In the genomic region with DNA sequence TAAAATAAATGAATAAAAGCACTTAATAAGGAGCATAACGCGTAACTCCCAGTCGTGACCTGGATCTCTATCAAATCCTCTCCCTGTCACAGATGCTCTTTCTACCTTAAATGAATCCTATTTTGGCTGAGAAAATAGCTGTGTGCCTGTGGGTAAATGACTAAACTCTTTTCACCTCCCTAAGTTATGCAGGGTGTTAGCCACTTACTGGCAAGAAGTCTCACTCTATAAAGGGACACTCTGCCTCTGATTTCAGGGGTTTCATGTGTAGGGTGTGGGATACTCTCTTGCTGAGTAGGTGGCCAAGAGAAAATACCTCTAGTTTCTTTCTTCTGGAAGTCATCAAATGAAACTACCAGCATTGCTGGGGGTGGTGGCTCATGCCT, we compare ENCODE assay signal across 3 cellular contexts.
TF ChIP-seq lines count a peak whose summit lies in the region.

No MANE protein-coding gene starts in this region.

TF ChIP-seq in liver, 16 proteins besides CTCF, POLR2A, EP300 and RAD21:
- TF ChIP-seq FOXA2 (IDR thresholded peaks at IDR 0.05) = no peak
- no peak for TF ChIP-seq HNF4A (conservative IDR thresholded peaks at IDR 0.05)
- TF ChIP-seq, protein P1, sequence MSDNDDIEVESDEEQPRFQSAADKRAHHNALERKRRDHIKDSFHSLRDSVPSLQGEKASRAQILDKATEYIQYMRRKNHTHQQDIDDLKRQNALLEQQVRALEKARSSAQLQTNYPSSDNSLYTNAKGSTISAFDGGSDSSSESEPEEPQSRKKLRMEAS (IDR thresholded peaks at IDR 0.05) = no peak
- no peak for TF ChIP-seq HNF4G (IDR thresholded peaks at IDR 0.05)
- TF ChIP-seq, protein P2, sequence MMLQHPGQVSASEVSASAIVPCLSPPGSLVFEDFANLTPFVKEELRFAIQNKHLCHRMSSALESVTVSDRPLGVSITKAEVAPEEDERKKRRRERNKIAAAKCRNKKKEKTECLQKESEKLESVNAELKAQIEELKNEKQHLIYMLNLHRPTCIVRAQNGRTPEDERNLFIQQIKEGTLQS (IDR thresholded peaks at IDR 0.05) = no peak
- no peak for TF ChIP-seq TAF1 (conservative IDR thresholded peaks at IDR 0.05)
- no peak for TF ChIP-seq RXRA (IDR thresholded peaks at IDR 0.05)
TF ChIP-seq in liver: peak in this region for 0.

TF ChIP-seq in HepG2, 621 proteins besides CTCF, POLR2A, EP300 and RAD21:
- TF ChIP-seq PCBP2 (optimal IDR thresholded peaks at IDR 0.05; ENCODE audit: low read depth, low read length, poor library complexity, severe bottlenecking) = no peak
- no peak for TF ChIP-seq TSC22D2 (CRISPR knock-in tag; IDR thresholded peaks at IDR 0.05; ENCODE audit: borderline replicate concordance)
- TF ChIP-seq MIXL1 (CRISPR knock-in tag; IDR thresholded peaks at IDR 0.05) = no peak
- TF ChIP-seq, protein P3, sequence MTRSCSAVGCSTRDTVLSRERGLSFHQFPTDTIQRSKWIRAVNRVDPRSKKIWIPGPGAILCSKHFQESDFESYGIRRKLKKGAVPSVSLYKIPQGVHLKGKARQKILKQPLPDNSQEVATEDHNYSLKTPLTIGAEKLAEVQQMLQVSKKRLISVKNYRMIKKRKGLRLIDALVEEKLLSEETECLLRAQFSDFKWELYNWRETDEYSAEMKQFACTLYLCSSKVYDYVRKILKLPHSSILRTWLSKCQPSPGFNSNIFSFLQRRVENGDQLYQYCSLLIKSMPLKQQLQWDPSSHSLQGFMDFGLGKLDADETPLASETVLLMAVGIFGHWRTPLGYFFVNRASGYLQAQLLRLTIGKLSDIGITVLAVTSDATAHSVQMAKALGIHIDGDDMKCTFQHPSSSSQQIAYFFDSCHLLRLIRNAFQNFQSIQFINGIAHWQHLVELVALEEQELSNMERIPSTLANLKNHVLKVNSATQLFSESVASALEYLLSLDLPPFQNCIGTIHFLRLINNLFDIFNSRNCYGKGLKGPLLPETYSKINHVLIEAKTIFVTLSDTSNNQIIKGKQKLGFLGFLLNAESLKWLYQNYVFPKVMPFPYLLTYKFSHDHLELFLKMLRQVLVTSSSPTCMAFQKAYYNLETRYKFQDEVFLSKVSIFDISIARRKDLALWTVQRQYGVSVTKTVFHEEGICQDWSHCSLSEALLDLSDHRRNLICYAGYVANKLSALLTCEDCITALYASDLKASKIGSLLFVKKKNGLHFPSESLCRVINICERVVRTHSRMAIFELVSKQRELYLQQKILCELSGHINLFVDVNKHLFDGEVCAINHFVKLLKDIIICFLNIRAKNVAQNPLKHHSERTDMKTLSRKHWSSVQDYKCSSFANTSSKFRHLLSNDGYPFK (CRISPR knock-in tag; IDR thresholded peaks at IDR 0.05; ENCODE audit: borderline replicate concordance) = no peak
- no peak for TF ChIP-seq FOXO1 (CRISPR knock-in tag; IDR thresholded peaks at IDR 0.05)
- TF ChIP-seq, protein P2 (CRISPR knock-in tag; IDR thresholded peaks at IDR 0.05) = no peak
- no peak for TF ChIP-seq ZNF180 (CRISPR knock-in tag; IDR thresholded peaks at IDR 0.05; ENCODE audit: borderline replicate concordance, low read depth)
- no peak for TF ChIP-seq JUN (CRISPR knock-in tag; IDR thresholded peaks at IDR 0.05)
- TF ChIP-seq RNF2 (conservative IDR thresholded peaks at IDR 0.05; ENCODE audit: low read depth) = no peak
- TF ChIP-seq ZNF530 (CRISPR knock-in tag; IDR thresholded peaks at IDR 0.05; ENCODE audit: low read depth) = no peak
- TF ChIP-seq ZFP41 (CRISPR knock-in tag; IDR thresholded peaks at IDR 0.05; ENCODE audit: borderline replicate concordance) = no peak
- TF ChIP-seq NR2F2 (IDR thresholded peaks at IDR 0.05; ENCODE audit: borderline replicate concordance, low read depth) = no peak
- no peak for TF ChIP-seq ZNF17 (CRISPR knock-in tag; IDR thresholded peaks at IDR 0.05)
- no peak for TF ChIP-seq PRMT3 (CRISPR knock-in tag; IDR thresholded peaks at IDR 0.05; ENCODE audit: borderline replicate concordance, low read depth)
- TF ChIP-seq, protein P4, sequence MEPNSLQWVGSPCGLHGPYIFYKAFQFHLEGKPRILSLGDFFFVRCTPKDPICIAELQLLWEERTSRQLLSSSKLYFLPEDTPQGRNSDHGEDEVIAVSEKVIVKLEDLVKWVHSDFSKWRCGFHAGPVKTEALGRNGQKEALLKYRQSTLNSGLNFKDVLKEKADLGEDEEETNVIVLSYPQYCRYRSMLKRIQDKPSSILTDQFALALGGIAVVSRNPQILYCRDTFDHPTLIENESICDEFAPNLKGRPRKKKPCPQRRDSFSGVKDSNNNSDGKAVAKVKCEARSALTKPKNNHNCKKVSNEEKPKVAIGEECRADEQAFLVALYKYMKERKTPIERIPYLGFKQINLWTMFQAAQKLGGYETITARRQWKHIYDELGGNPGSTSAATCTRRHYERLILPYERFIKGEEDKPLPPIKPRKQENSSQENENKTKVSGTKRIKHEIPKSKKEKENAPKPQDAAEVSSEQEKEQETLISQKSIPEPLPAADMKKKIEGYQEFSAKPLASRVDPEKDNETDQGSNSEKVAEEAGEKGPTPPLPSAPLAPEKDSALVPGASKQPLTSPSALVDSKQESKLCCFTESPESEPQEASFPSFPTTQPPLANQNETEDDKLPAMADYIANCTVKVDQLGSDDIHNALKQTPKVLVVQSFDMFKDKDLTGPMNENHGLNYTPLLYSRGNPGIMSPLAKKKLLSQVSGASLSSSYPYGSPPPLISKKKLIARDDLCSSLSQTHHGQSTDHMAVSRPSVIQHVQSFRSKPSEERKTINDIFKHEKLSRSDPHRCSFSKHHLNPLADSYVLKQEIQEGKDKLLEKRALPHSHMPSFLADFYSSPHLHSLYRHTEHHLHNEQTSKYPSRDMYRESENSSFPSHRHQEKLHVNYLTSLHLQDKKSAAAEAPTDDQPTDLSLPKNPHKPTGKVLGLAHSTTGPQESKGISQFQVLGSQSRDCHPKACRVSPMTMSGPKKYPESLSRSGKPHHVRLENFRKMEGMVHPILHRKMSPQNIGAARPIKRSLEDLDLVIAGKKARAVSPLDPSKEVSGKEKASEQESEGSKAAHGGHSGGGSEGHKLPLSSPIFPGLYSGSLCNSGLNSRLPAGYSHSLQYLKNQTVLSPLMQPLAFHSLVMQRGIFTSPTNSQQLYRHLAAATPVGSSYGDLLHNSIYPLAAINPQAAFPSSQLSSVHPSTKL (CRISPR knock-in tag; IDR thresholded peaks at IDR 0.05) = no peak
- no peak for TF ChIP-seq ZNF83 (CRISPR knock-in tag; IDR thresholded peaks at IDR 0.05; ENCODE audit: borderline replicate concordance)
- no peak for TF ChIP-seq CCDC6 (CRISPR knock-in tag; IDR thresholded peaks at IDR 0.05)
- no peak for TF ChIP-seq RXRA (CRISPR knock-in tag; IDR thresholded peaks at IDR 0.05)

TF ChIP-seq in GM12891, 5 proteins besides CTCF, POLR2A, EP300 and RAD21:
- TF ChIP-seq POU2F2 (IDR thresholded peaks at IDR 0.05; ENCODE audit: low read depth, low read length) (no peak), PAX5 (IDR thresholded peaks at IDR 0.05; ENCODE audit: insufficient read depth, low read length, severe bottlenecking) (no peak)
